19 cellular contexts compared by ENCODE assay signal in genomic region chr11:129434641-129435498, GRCh38. TPM values are rescaled to one million over a fixed set of nuclear protein-coding genes. Genes with fewer than 3 reads are reported as not detected.
DNase-seq lines count a peak whose midpoint lies in the region; ATAC-seq and TF ChIP-seq lines count a peak whose summit lies in the region.
"Had no signal": no experiment of that assay in that cellular context is flagged by ENCODE, and none has a peak within 500 bp of the region (broad histone marks: within the 10 kb centered on the region; RNA-seq: fewer than 3 reads in every experiment).

No MANE protein-coding gene starts in this region.

- ATAC-seq in HG03460 (IDR thresholded peaks at IDR 0.05; ENCODE audit: unreplicated experiment): no peak
- ATAC-seq: GM12878 had no signal

- DNase-seq in DMS153 (lab: John Stamatoyannopoulos, UW) (peak; percentile 32), DMS153 treated with DMSO at 0.1 percent for 48 hours (lab: John Stamatoyannopoulos, UW; ENCODE audit: unreplicated experiment) (no peak), NCI-H1105 (lab: John Stamatoyannopoulos, UW) (peak; percentile 26), nephron progenitor cell (no peak), NCI-H2227 treated with DMSO at 0.1 percent for 48 hours (lab: John Stamatoyannopoulos, UW) (no peak), NCI-H82 treated with DMSO at 0.1 percent for 48 hours (lab: John Stamatoyannopoulos, UW; ENCODE audit: unreplicated experiment) (no peak)
- DNase-seq in activated T-helper 1 cell treated with anti-CD3 and anti-CD28 coated beads, Interleukin-12 subunit alpha, Interleukin-12 subunit beta, Interleukin-2, Interleukin-4 antibody, amounts not matched to agents 30 ng/mL and 10 ng/mL and 1 ng/mL, durations not matched to agents 14 hours and 24 hours and 36 hours (ENCODE audit: low spot score): no peak
- DNase-seq: foreskin melanocyte; HCEC 1CT; NCI-H446; stimulated activated CD4-positive, alpha-beta T cell treated with anti-CD3 and anti-CD28 coated beads, Interleukin-15, amount 100 ng/mL, for 24 hours; T-helper 9 cell had no signal

- H3K4me3 Mint-ChIP-seq in activated T-helper 1 cell treated with anti-CD3 and anti-CD28 coated beads, Interleukin-12 subunit alpha, Interleukin-12 subunit beta, Interleukin-2, Interleukin-4 antibody, amounts not matched to agents 30 ng/mL and 10 ng/mL and 1 ng/mL, durations not matched to agents 14 hours and 24 hours and 36 hours: no peak overlapping the region
- H3K4me3 Mint-ChIP-seq in nephron progenitor cell: no peak overlapping the region
- H3K4me3 Mint-ChIP-seq: memory B cell, nephron had no signal

- peaks cover 34% of the 10 kb centered on the region for H3K4me1 Mint-ChIP-seq in activated T-helper 1 cell treated with anti-CD3 and anti-CD28 coated beads, Interleukin-12 subunit alpha, Interleukin-12 subunit beta, Interleukin-2, Interleukin-4 antibody, amounts not matched to agents 30 ng/mL and 10 ng/mL and 1 ng/mL, durations not matched to agents 14 hours and 24 hours and 36 hours (ENCODE audit: low read depth)
- H3K4me1 Mint-ChIP-seq in nephron progenitor cell: peaks cover 43% of the 10 kb centered on the region
- H3K4me1 Mint-ChIP-seq: memory B cell had no signal

- peaks cover 3% of the 10 kb centered on the region for H3K36me3 Mint-ChIP-seq in activated T-helper 1 cell treated with anti-CD3 and anti-CD28 coated beads, Interleukin-12 subunit alpha, Interleukin-12 subunit beta, Interleukin-2, Interleukin-4 antibody, amounts not matched to agents 30 ng/mL and 10 ng/mL and 1 ng/mL, durations not matched to agents 14 hours and 24 hours and 36 hours (ENCODE audit: low read depth)
- peaks cover 22% of the 10 kb centered on the region for H3K36me3 Mint-ChIP-seq in nephron progenitor cell (ENCODE audit: low read depth)
- H3K36me3 Mint-ChIP-seq: memory B cell had no signal

- H3K27ac Mint-ChIP-seq in activated T-helper 1 cell treated with anti-CD3 and anti-CD28 coated beads, Interleukin-12 subunit alpha, Interleukin-12 subunit beta, Interleukin-2, Interleukin-4 antibody, amounts not matched to agents 30 ng/mL and 10 ng/mL and 1 ng/mL, durations not matched to agents 14 hours and 24 hours and 36 hours: peak overlapping the region; percentile 2
- H3K27ac Mint-ChIP-seq in nephron progenitor cell: peak overlapping the region; percentile 43
- H3K27ac Mint-ChIP-seq: memory B cell had no signal

- H3K27me3 Mint-ChIP-seq in activated T-helper 1 cell treated with anti-CD3 and anti-CD28 coated beads, Interleukin-12 subunit alpha, Interleukin-12 subunit beta, Interleukin-2, Interleukin-4 antibody, amounts not matched to agents 30 ng/mL and 10 ng/mL and 1 ng/mL, durations not matched to agents 14 hours and 24 hours and 36 hours (ENCODE audit: insufficient read depth): peaks cover 6% of the 10 kb centered on the region
- H3K27me3 Mint-ChIP-seq in nephron progenitor cell (ENCODE audit: low read depth, poor library complexity): peaks cover 17% of the 10 kb centered on the region

- TF ChIP-seq CTCF in nephron progenitor cell (IDR thresholded peaks at IDR 0.05): no peak

- intact Hi-C loops in activated T-helper 1 cell treated with anti-CD3 and anti-CD28 coated beads, Interleukin-12 subunit alpha, Interleukin-12 subunit beta, Interleukin-2, Interleukin-4 antibody, amounts not matched to agents 30 ng/mL and 10 ng/mL and 1 ng/mL, durations not matched to agents 14 hours and 24 hours and 36 hours (cut with micrococcal nuclease): loop anchor here (1.0 to 2.0 kb wide), 3 partner anchors 12 to 26 kb away; no protein-coding TSS in a partner anchor

- H3K9me3 Mint-ChIP-seq in activated T-helper 1 cell treated with anti-CD3 and anti-CD28 coated beads, Interleukin-12 subunit alpha, Interleukin-12 subunit beta, Interleukin-2, Interleukin-4 antibody, amounts not matched to agents 30 ng/mL and 10 ng/mL and 1 ng/mL, durations not matched to agents 14 hours and 24 hours and 36 hours: peaks cover 12% of the 10 kb centered on the region
- H3K9me3 Mint-ChIP-seq in nephron progenitor cell: peaks cover 35% of the 10 kb centered on the region

RNA-seq across cellular contexts. Expression of gene BARX2, which starts 59.2 kb away (rescaled TPM):
- 8.8 and 9.1 TPM in 2 replicates for total RNA-seq in activated T-helper 1 cell treated with anti-CD3 and anti-CD28 coated beads, Interleukin-12 subunit alpha, Interleukin-12 subunit beta, Interleukin-2, Interleukin-4 antibody, amounts not matched to agents 30 ng/mL and 10 ng/mL and 1 ng/mL, durations not matched to agents 14 hours and 24 hours and 36 hours
- total RNA-seq: chondrocyte, GM12878, SJSA1, subcutaneous adipose tissue had no signal

Comparison
In these comparisons a context has a peak if more than half of its experiments do, and no peak if none do; other contexts are left out.
1. DNase-seq: peak in DMS153 (single experiment) and NCI-H1105 (single experiment); none in DMS153 treated with DMSO at 0.1 percent for 48 hours (single experiment), activated T-helper 1 cell treated with anti-CD3 and anti-CD28 coated beads, Interleukin-12 subunit alpha, Interleukin-12 subunit beta, Interleukin-2, Interleukin-4 antibody, amounts not matched to agents 30 ng/mL and 10 ng/mL and 1 ng/mL, durations not matched to agents 14 hours and 24 hours and 36 hours (single experiment), nephron progenitor cell (single experiment), NCI-H2227 treated with DMSO at 0.1 percent for 48 hours (single experiment) and NCI-H82 treated with DMSO at 0.1 percent for 48 hours (single experiment).